In the genomic region with DNA sequence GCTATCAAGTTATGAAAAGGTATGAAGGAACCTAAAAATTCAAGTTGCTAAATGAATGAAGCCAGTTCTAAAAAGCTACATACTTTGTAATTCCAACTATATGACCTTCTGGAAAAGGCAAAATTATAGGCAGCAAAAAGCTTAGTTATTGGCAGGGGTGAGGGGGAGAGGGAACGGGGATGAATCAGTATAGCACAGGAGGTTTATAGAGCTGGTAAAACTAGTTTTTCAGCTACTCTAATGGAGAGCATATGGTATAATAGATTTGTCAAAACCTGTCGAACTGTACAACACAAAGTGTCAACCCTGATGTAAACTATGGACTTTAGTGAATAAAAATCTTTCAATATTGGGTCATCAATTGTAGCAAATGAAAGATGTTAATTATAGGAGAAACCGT, we compare ENCODE assay signal across 27 cellular contexts.
"Had no signal": no experiment of that assay in that cellular context is flagged by ENCODE, and none has a peak within 500 bp of the region (broad histone marks: within the 10 kb centered on the region; RNA-seq: fewer than 3 reads in every experiment).

No MANE protein-coding gene starts in this region.

- H3K9me3 Mint-ChIP-seq: activated T-cell treated with anti-CD3 and anti-CD28 coated beads, Interleukin-2, amount 50 U/mL, for 72 hours; stimulated activated memory B cell treated with anti-CD40 and anti-IgM and Interleukin-4, amounts not matched to agents 10 μg/mL and 1 μg/mL and 100 μg/mL, for 72 hours; stimulated activated naive CD8-positive, alpha-beta T cell treated with anti-CD3 and anti-CD28 coated beads, Interleukin-15, amount 100 ng/mL, for 72 hours had no signal

- H3K27me3 Mint-ChIP-seq: naive thymus-derived CD4-positive, alpha-beta T cell; stimulated activated memory B cell treated with anti-CD40 and anti-IgM and Interleukin-4, amounts not matched to agents 10 μg/mL and 1 μg/mL and 100 μg/mL, for 72 hours; stimulated activated naive CD8-positive, alpha-beta T cell treated with anti-CD3 and anti-CD28 coated beads, Interleukin-15, amount 100 ng/mL, for 72 hours had no signal

- ATAC-seq: activated naive CD4-positive, alpha-beta T cell treated with anti-CD3 and anti-CD28 coated beads, Interleukin-2, amount 50 U/mL, for 72 hours; activated T-cell treated with anti-CD3 and anti-CD28 coated beads, Interleukin-2, amount 50 U/mL, for 72 hours; heart right ventricle; left lung; naive thymus-derived CD4-positive, alpha-beta T cell; pancreas; psoas muscle; stimulated activated memory B cell treated with anti-CD40 and anti-IgM and Interleukin-4, amounts not matched to agents 10 μg/mL and 1 μg/mL and 100 μg/mL, for 72 hours; stimulated activated naive CD8-positive, alpha-beta T cell treated with anti-CD3 and anti-CD28 coated beads, Interleukin-15, amount 100 ng/mL, for 72 hours had no signal

- H3K36me3 ChIP-seq: breast epithelium, left lung, pancreas, upper lobe of left lung, vagina had no signal

- H3K27ac ChIP-seq: breast epithelium, heart right ventricle, left lung, pancreas, psoas muscle, upper lobe of left lung, vagina had no signal

- H3K27me3 ChIP-seq: breast epithelium, heart right ventricle, left lung, pancreas, upper lobe of left lung, vagina had no signal

- H3K4me1 ChIP-seq: breast epithelium, heart right ventricle had no signal

- H3K4me3 ChIP-seq: breast epithelium, heart right ventricle, left lung, lung, pancreas, psoas muscle, smooth muscle cell, upper lobe of left lung, vagina had no signal

- H3K4me3 Mint-ChIP-seq: activated T-cell treated with anti-CD3 and anti-CD28 coated beads, Interleukin-2, amount 50 U/mL, for 72 hours; mesothelial cell of epicardium; naive thymus-derived CD4-positive, alpha-beta T cell; stimulated activated memory B cell treated with anti-CD40 and anti-IgM and Interleukin-4, amounts not matched to agents 10 μg/mL and 1 μg/mL and 100 μg/mL, for 72 hours; stimulated activated naive CD8-positive, alpha-beta T cell treated with anti-CD3 and anti-CD28 coated beads, Interleukin-15, amount 100 ng/mL, for 72 hours had no signal

- H3K27ac Mint-ChIP-seq: activated naive CD4-positive, alpha-beta T cell treated with anti-CD3 and anti-CD28 coated beads, Interleukin-2, amount 50 U/mL, for 72 hours; activated T-cell treated with anti-CD3 and anti-CD28 coated beads, Interleukin-2, amount 50 U/mL, for 72 hours; mesothelial cell of epicardium; naive thymus-derived CD4-positive, alpha-beta T cell; stimulated activated memory B cell treated with anti-CD40 and anti-IgM and Interleukin-4, amounts not matched to agents 10 μg/mL and 1 μg/mL and 100 μg/mL, for 72 hours had no signal

- DNase-seq: activated CD4-positive, alpha-beta T cell treated with anti-CD3 and anti-CD28 coated beads for 4 hours; activated CD4-positive, alpha-beta T cell treated with anti-CD3 and anti-CD28 coated beads, Interleukin-2, amount 50 U/mL, for 4 hours; activated CD4-positive, CD25-positive, alpha-beta regulatory T cell; activated naive CD4-positive, alpha-beta T cell; activated T-cell treated with anti-CD3 and anti-CD28 coated beads for 4 hours; activated T-cell treated with anti-CD3 and anti-CD28 coated beads, Interleukin-2, amount 50 U/mL, for 72 hours; dermis blood vessel endothelial cell; effector CD4-positive, alpha-beta T cell; foreskin melanocyte; heart right ventricle; left lung; naive thymus-derived CD4-positive, alpha-beta T cell; pancreas; psoas muscle; stimulated activated CD4-positive, alpha-beta T cell treated with anti-CD3 and anti-CD28 coated beads, Interleukin-1b, Interleukin-23, amount 100 ng/mL, for 48 hours; stimulated activated CD4-positive, alpha-beta T cell treated with anti-CD3 and anti-CD28 coated beads, Interleukin-4, amount 100 ng/mL, for 4 hours; stimulated activated CD8-positive, alpha-beta memory T cell treated with anti-CD3 and anti-CD28 coated beads, Interleukin-4, amount 100 ng/mL, for 48 hours; stimulated activated naive CD8-positive, alpha-beta T cell treated with anti-CD3 and anti-CD28 coated beads, Interleukin-15, amount 100 ng/mL, for 72 hours; substantia nigra; upper lobe of left lung had no signal
